In the genomic region with DNA sequence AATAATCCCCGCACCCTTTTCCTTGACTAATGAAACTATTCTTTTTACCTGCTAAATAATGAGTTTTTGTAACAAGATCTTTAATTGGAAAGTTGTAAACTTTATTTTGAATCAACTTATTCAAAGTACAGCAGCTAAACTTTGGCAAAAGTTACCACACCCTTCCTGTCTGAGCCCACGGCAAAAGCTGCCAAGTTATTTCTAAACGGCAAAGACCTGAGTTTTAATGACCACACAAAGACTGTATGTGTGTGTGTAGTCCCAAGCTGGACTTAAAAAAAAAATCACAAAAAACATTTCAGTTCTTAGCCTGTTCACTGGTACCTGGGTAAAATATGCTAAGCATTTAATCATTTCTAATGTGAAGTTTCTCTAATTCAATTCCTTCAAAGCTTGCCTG, we compare ENCODE assay signal across 17 cellular contexts.
A peak's percentile ranks its signal among the peaks of the same experiment; 100 is the strongest.
DNase-seq lines count a peak whose midpoint lies in the region; ATAC-seq and TF ChIP-seq lines count a peak whose summit lies in the region.
"Had no signal": no experiment of that assay in that cellular context is flagged by ENCODE, and none has a peak within 500 bp of the region (broad histone marks: within the 10 kb centered on the region; RNA-seq: fewer than 3 reads in every experiment).

No MANE protein-coding gene starts in this region.

- DNase-seq in dermis blood vessel endothelial cell: peak; percentile 42
- no peak for DNase-seq in nucleus accumbens (lab: John Stamatoyannopoulos, UW)
- no peak for DNase-seq in CD1c-positive myeloid dendritic cell (ENCODE audit: extremely low spot score)
- DNase-seq in CD14-positive monocyte (ENCODE audit: low spot score): no peak
- DNase-seq in natural killer cell: no peak
- DNase-seq: activated CD4-positive, CD25-positive, alpha-beta regulatory T cell; activated gamma-delta T cell; CD8-positive, alpha-beta memory T cell; EL; IMR-90; NCI-H774 had no signal

- peak overlapping the region; percentile 41 to 66 (median 64) for H3K4me3 ChIP-seq in liver (ENCODE audit: low read depth in 1 of 3, low read length in 3 of 3)
- peak overlapping the region; percentile 37 to 52 (median 51) for H3K4me3 ChIP-seq in skeletal muscle tissue (ENCODE audit: low read length in 3 of 3)
- H3K4me3 ChIP-seq: A549 had no signal

- H3K4me3 Mint-ChIP-seq in CD14-positive monocyte (no peak overlapping the region), natural killer cell (no peak overlapping the region)
- H3K4me3 Mint-ChIP-seq: CD8-positive, alpha-beta memory T cell; natural killer cell treated with Interleukin-12 subunit alpha and Interleukin-12 subunit beta and Interleukin-15 and Interleukin-18, amount 100 ng/mL, for 72 hours; stimulated activated effector memory CD8-positive, alpha-beta T cell treated with anti-CD3 and anti-CD28 coated beads, Interleukin-12 subunit alpha, Interleukin-12 subunit beta, amount 100 ng/mL, for 72 hours had no signal

- no peak for TF ChIP-seq RAD21 in liver (IDR thresholded peaks at IDR 0.05)

- peak overlapping the region; percentile 80 to 96 for H3K9ac ChIP-seq in liver (ENCODE audit: low read depth in 1 of 2, low read length in 2 of 2)
- peak overlapping the region; percentile 24 to 58 (median 55) for H3K9ac ChIP-seq in skeletal muscle tissue (ENCODE audit: low read depth in 1 of 3, low read length in 3 of 3)

- WGBS in liver: 15% methylated on average over 3 of the region's 3 CpGs

- H3K9me3 ChIP-seq in liver (ENCODE audit: control insufficient read depth in 4 of 4, low read length in 3 of 4) (no peaks in the 10 kb centered on the region), skeletal muscle tissue (ENCODE audit: control insufficient read depth in 3 of 3, low read length in 3 of 3) (no peaks in the 10 kb centered on the region)
- H3K9me3 ChIP-seq: A549 had no signal

- peak overlapping the region; percentile 82 for H3K27ac ChIP-seq in 22Rv1
- H3K27ac ChIP-seq in liver (ENCODE audit: low read depth in 1 of 2, low read length in 2 of 2): peak overlapping the region; percentile 88 to 93
- peak overlapping the region; percentile 68 for H3K27ac ChIP-seq in skeletal muscle tissue (ENCODE audit: low read depth, low read length)
- H3K27ac ChIP-seq: A549 had no signal

- H3K27ac Mint-ChIP-seq in CD14-positive monocyte (peak overlapping the region in 1 of 7 donors; percentile 8), natural killer cell (no peak overlapping the region)
- H3K27ac Mint-ChIP-seq: CD8-positive, alpha-beta memory T cell; natural killer cell treated with Interleukin-12 subunit alpha and Interleukin-12 subunit beta and Interleukin-15 and Interleukin-18, amount 100 ng/mL, for 72 hours; stimulated activated effector memory CD8-positive, alpha-beta T cell treated with anti-CD3 and anti-CD28 coated beads, Interleukin-12 subunit alpha, Interleukin-12 subunit beta, amount 100 ng/mL, for 72 hours had no signal

- H3K9me3 Mint-ChIP-seq in CD14-positive monocyte (no peaks in the 10 kb centered on the region), natural killer cell (no peaks in the 10 kb centered on the region)
- H3K9me3 Mint-ChIP-seq: CD8-positive, alpha-beta memory T cell; natural killer cell treated with Interleukin-12 subunit alpha and Interleukin-12 subunit beta and Interleukin-15 and Interleukin-18, amount 100 ng/mL, for 72 hours; stimulated activated effector memory CD8-positive, alpha-beta T cell treated with anti-CD3 and anti-CD28 coated beads, Interleukin-12 subunit alpha, Interleukin-12 subunit beta, amount 100 ng/mL, for 72 hours had no signal

- H3K36me3 ChIP-seq in liver (ENCODE audit: control insufficient read depth in 4 of 4, insufficient read depth in 3 of 4, low read depth in 1 of 4, low read length in 3 of 4): peaks cover 0 to 3% (median 0%) of the 10 kb centered on the region in 4 donors
- H3K36me3 ChIP-seq in skeletal muscle tissue (ENCODE audit: control insufficient read depth in 3 of 3, insufficient read depth in 3 of 3, low read length in 3 of 3): peaks cover 13 to 16% (median 14%) of the 10 kb centered on the region in 3 donors

- peaks cover 2 to 23% (median 4%) of the 10 kb centered on the region in 4 donors for H3K4me1 ChIP-seq in liver (ENCODE audit: control insufficient read depth in 4 of 4, insufficient read depth in 4 of 4, low read length in 3 of 4)
- H3K4me1 ChIP-seq in skeletal muscle tissue (ENCODE audit: control insufficient read depth in 3 of 3, insufficient read depth in 3 of 3, low read length in 3 of 3): peaks cover 0 to 10% (median 9%) of the 10 kb centered on the region in 3 donors
- H3K4me1 ChIP-seq: A549 had no signal

- no peaks in the 10 kb centered on the region for H3K27me3 ChIP-seq in liver (ENCODE audit: control insufficient read depth in 4 of 4, insufficient read depth in 4 of 4, low read length in 3 of 4)
- no peaks in the 10 kb centered on the region for H3K27me3 ChIP-seq in skeletal muscle tissue (ENCODE audit: control insufficient read depth in 3 of 3, insufficient read depth in 3 of 3, low read length in 3 of 3)

- no peak for TF ChIP-seq CTCF in 22Rv1 (IDR thresholded peaks at IDR 0.05)
- no peak for TF ChIP-seq CTCF in liver (IDR thresholded peaks at IDR 0.05; ENCODE audit: low read depth, low read length, missing input control)
- no peak for TF ChIP-seq CTCF in CD14-positive monocyte (IDR thresholded peaks at IDR 0.05)
- TF ChIP-seq CTCF in natural killer cell (IDR thresholded peaks at IDR 0.05): no peak

- intact Hi-C loops in CD14-positive monocyte (cut with micrococcal nuclease): no loop called here
- intact Hi-C loops in natural killer cell (cut with micrococcal nuclease): no loop called here

- no peaks in the 10 kb centered on the region for H3K4me1 Mint-ChIP-seq in CD14-positive monocyte
- H3K4me1 Mint-ChIP-seq in natural killer cell: peaks cover 25 to 26% of the 10 kb centered on the region in 2 donors
- H3K4me1 Mint-ChIP-seq: CD8-positive, alpha-beta memory T cell; stimulated activated effector memory CD8-positive, alpha-beta T cell treated with anti-CD3 and anti-CD28 coated beads, Interleukin-12 subunit alpha, Interleukin-12 subunit beta, amount 100 ng/mL, for 72 hours had no signal

- H3K27me3 Mint-ChIP-seq in CD14-positive monocyte (ENCODE audit: low read depth in 3 of 3) (peaks cover 0 to 2% (median 0%) of the 10 kb centered on the region in 3 donors), natural killer cell (ENCODE audit: low read depth in 2 of 2) (no peaks in the 10 kb centered on the region)
- H3K27me3 Mint-ChIP-seq: natural killer cell treated with Interleukin-12 subunit alpha and Interleukin-12 subunit beta and Interleukin-15 and Interleukin-18, amount 100 ng/mL, for 72 hours had no signal

- ATAC-seq in natural killer cell: no peak
- ATAC-seq: A549; natural killer cell treated with Interleukin-12 subunit alpha and Interleukin-12 subunit beta and Interleukin-15 and Interleukin-18, amount 100 ng/mL, for 72 hours; stimulated activated effector memory CD8-positive, alpha-beta T cell treated with anti-CD3 and anti-CD28 coated beads, Interleukin-12 subunit alpha, Interleukin-12 subunit beta, amount 100 ng/mL, for 72 hours had no signal

- H3K36me3 Mint-ChIP-seq in CD14-positive monocyte (peaks cover 82 to 90% of the 10 kb centered on the region in 2 donors), natural killer cell (peaks cover 7% of the 10 kb centered on the region)
- H3K36me3 Mint-ChIP-seq: CD8-positive, alpha-beta memory T cell; natural killer cell treated with Interleukin-12 subunit alpha and Interleukin-12 subunit beta and Interleukin-15 and Interleukin-18, amount 100 ng/mL, for 72 hours had no signal

TF ChIP-seq in liver, 16 proteins besides CTCF, POLR2A, EP300 and RAD21:
- TF ChIP-seq HNF4G (IDR thresholded peaks at IDR 0.05) (peak; percentile 19), JUND (IDR thresholded peaks at IDR 0.05) (no peak), HNF4A (conservative IDR thresholded peaks at IDR 0.05) (no peak), RXRA (IDR thresholded peaks at IDR 0.05) (no peak), FOXA1 (IDR thresholded peaks at IDR 0.05) (no peak), SP1 (IDR thresholded peaks at IDR 0.05) (no peak), REST (IDR thresholded peaks at IDR 0.05) (peak; percentile 19), TAF1 (conservative IDR thresholded peaks at IDR 0.05) (peak; percentile 23), GABPA (IDR thresholded peaks at IDR 0.05 in 1 of 2, conservative IDR thresholded peaks at IDR 0.05 in 1 of 2) (no peak), YY1 (IDR thresholded peaks at IDR 0.05) (no peak), MAX (IDR thresholded peaks at IDR 0.05) (no peak)
